Comparison of ENCODE assay signal across 11 cellular contexts in genomic region chr2:240692583-240693561, GRCh38. TPM values are rescaled to one million over a fixed set of nuclear protein-coding genes. Genes with fewer than 3 reads are reported as not detected.
"Had no signal": no experiment of that assay in that cellular context is flagged by ENCODE, and none has a peak within 500 bp of the region (broad histone marks: within the 10 kb centered on the region; RNA-seq: fewer than 3 reads in every experiment).

No MANE protein-coding gene starts in this region.

RNA-seq across cellular contexts. Expression of gene AQP12A, which starts 1.2 kb away (rescaled TPM):
- total RNA-seq: activated CD4-positive, alpha-beta T cell treated with anti-CD3 and anti-CD28 coated beads for 36 hours; activated CD4-positive, alpha-beta T cell treated with anti-CD3 and anti-CD28 coated beads, Interleukin-2, amount 10 ng/mL, durations not matched to agents 7 days and 5 days; activated CD8-positive, alpha-beta T cell treated with anti-CD3 and anti-CD28 coated beads, Interleukin-2, amount 10 ng/mL, durations not matched to agents 7 days and 5 days; aorta; cardiac muscle cell; MCF 10A; OCI-LY7; PC-9; SJCRH30; T-helper 1 cell treated with Interleukin-12 subunit alpha and Interleukin-12 subunit beta and Interleukin-4 antibody, amounts not matched to agents 30 ng/mL and 1 ng/mL, for 36 hours; T-helper 2 cell treated with Interferon-gamma antibody and Interleukin-4, amounts not matched to agents 100 ng/mL and 5 ng/mL, for 36 hours had no signal

RNA-seq across cellular contexts. Expression of gene AQP12B, which starts 10.2 kb away (rescaled TPM):
- total RNA-seq: activated CD4-positive, alpha-beta T cell treated with anti-CD3 and anti-CD28 coated beads for 36 hours; activated CD4-positive, alpha-beta T cell treated with anti-CD3 and anti-CD28 coated beads, Interleukin-2, amount 10 ng/mL, durations not matched to agents 7 days and 5 days; activated CD8-positive, alpha-beta T cell treated with anti-CD3 and anti-CD28 coated beads, Interleukin-2, amount 10 ng/mL, durations not matched to agents 7 days and 5 days; aorta; cardiac muscle cell; MCF 10A; OCI-LY7; PC-9; SJCRH30; T-helper 1 cell treated with Interleukin-12 subunit alpha and Interleukin-12 subunit beta and Interleukin-4 antibody, amounts not matched to agents 30 ng/mL and 1 ng/mL, for 36 hours; T-helper 2 cell treated with Interferon-gamma antibody and Interleukin-4, amounts not matched to agents 100 ng/mL and 5 ng/mL, for 36 hours had no signal
